27 cellular contexts compared by ENCODE assay signal in the genomic region with DNA sequence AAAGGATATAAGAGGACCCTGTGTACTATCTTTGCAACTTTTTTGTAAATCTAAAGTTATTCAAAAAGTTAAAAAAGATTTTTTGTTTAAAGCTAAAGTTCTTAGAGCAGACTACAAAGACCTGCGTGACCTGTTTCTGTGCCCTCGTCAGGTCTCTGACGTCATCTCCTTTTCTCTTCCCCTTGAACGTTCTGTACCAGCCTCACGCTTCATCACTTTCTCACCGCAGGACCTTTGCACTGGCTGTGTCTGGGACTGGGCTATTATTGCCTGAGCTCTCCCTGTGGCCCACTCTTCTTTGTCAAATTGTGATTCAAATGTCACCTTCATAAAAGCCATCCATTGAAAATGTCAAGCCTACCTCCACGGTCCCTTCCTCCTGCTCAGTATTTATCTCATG.
DNase-seq lines count a peak whose midpoint lies in the region; ATAC-seq, FAIRE-seq and TF ChIP-seq lines count a peak whose summit lies in the region.
"Had no signal": no experiment of that assay in that cellular context is flagged by ENCODE, and none has a peak within 500 bp of the region (broad histone marks: within the 10 kb centered on the region; RNA-seq: fewer than 3 reads in every experiment).

No MANE protein-coding gene starts in this region.

- 94% methylated on average over 7 of the region's 7 CpGs; no CpG with 5 or more reads in 1 of the 2 experiments for WGBS in H1 (ENCODE audit: extremely low coverage in 1 of 2, insufficient coverage in 1 of 2, insufficient read length in 1 of 2, insufficient replicate concordance in 2 of 2, low coverage in 1 of 2, low lambda C conversion rate in 2 of 2, missing lambda C conversion rate in 1 of 2), 2 experiments

- H3K27me3 ChIP-seq in H1 (replicated peaks in 1 of 4; ENCODE audit: control insufficient read depth in 3 of 4, extremely low read depth in 1 of 4, insufficient read depth in 3 of 4, low read length in 3 of 4) (no peaks in the 10 kb centered on the region), Karpas-422 (ENCODE audit: low read length) (no peaks in the 10 kb centered on the region)
- H3K27me3 ChIP-seq: BE2C, BLaER1 had no signal

- no peak for TF ChIP-seq POLR2A in H1 (IDR thresholded peaks at IDR 0.05; ENCODE audit: control extremely low read depth in 1 of 2, low read depth in 2 of 2, low read length in 2 of 2)

- no peak overlapping the region for H2BK12ac ChIP-seq in H1 (ENCODE audit: low read depth, low read length)

- H4K91ac ChIP-seq in H1 (replicated peaks; ENCODE audit: insufficient read length, low read length): no peak overlapping the region

- H3K23me2 ChIP-seq in H1 (ENCODE audit: low read depth, low read length): no peaks in the 10 kb centered on the region

- no peaks in the 10 kb centered on the region for H3K9me2 ChIP-seq in Karpas-422 (replicated peaks; ENCODE audit: insufficient read depth, low read length)

- H3K36me3 ChIP-seq in HEK293 (ENCODE audit: control insufficient read depth in 2 of 2, insufficient read depth in 1 of 2, low read length in 2 of 2) (no peaks in the 10 kb centered on the region), H1 (ENCODE audit: control insufficient read depth in 2 of 4, insufficient read depth in 4 of 4, low read length in 3 of 4) (no peaks in the 10 kb centered on the region), Karpas-422 (ENCODE audit: insufficient read depth, low read length) (no peaks in the 10 kb centered on the region)
- H3K36me3 ChIP-seq: BE2C, BLaER1 had no signal

- DNase-seq in H1 (ENCODE audit: low read depth in 1 of 2, low spot score in 2 of 2): no peak
- peak; percentile 1 for DNase-seq in type B pancreatic cell (ENCODE audit: extremely low spot score, unreplicated experiment)
- no peak for DNase-seq in Karpas-422
- DNase-seq: 8988T; ACHN; BE2C; C1 segment of cervical spinal cord; CD4-positive, alpha-beta memory T cell; CD4-positive, CD25-positive, alpha-beta regulatory T cell; CD8-positive, alpha-beta memory T cell; COR-L47; DMS 273 treated with DMSO at 0.1 percent for 48 hours; DMS153; DMS53; DMS79; DND-41; EL; GDM1 had no signal

- no peaks in the 10 kb centered on the region for H3K79me2 ChIP-seq in H1 (ENCODE audit: control insufficient read depth in 1 of 2, insufficient read depth in 2 of 2, low read length in 2 of 2)
- H3K79me2 ChIP-seq in Karpas-422 (ENCODE audit: low read length): no peaks in the 10 kb centered on the region

- POLR2A ChIA-PET in HEK293 (lab: Yijun Ruan, JAX): no interaction called here
- POLR2A ChIA-PET in H1 (lab: Charles Lee; ENCODE audit: partially characterized antibody): no interaction called here

- peaks cover 5% of the 10 kb centered on the region for H3K4me1 Mint-ChIP-seq in type B pancreatic cell (ENCODE audit: unreplicated experiment)
- H3K4me1 Mint-ChIP-seq: CD14-positive monocyte; CD4-positive, alpha-beta memory T cell; CD4-positive, CD25-positive, alpha-beta regulatory T cell; CD8-positive, alpha-beta memory T cell had no signal

- no peak for TF ChIP-seq RAD21 in H1 (IDR thresholded peaks at IDR 0.05 in 1 of 2, conservative IDR thresholded peaks at IDR 0.05 in 1 of 2; ENCODE audit: low read depth in 2 of 2, low read length in 2 of 2)

- FAIRE-seq in H1 (lab: Jason Lieb, UNC): no peak
- FAIRE-seq: A204.1, GM12878, GM12892, GM18507, GM19239 had no signal

- CTCF ChIA-PET in HEK293 (lab: Yijun Ruan, JAX) (no interaction called here), H1 (lab: Charles Lee; ENCODE audit: partially characterized antibody) (interaction anchor here (1.1 kb wide), 1 partner anchor 363 kb away, joined by 3 read pairs; no protein-coding TSS in a partner anchor)

- H2AK5ac ChIP-seq in H1 (ENCODE audit: low read depth, low read length): no peak overlapping the region

- H2BK20ac ChIP-seq in H1 (ENCODE audit: low read length): no peak overlapping the region

- H2BK5ac ChIP-seq in H1 (ENCODE audit: low read depth, low read length): no peak overlapping the region

- no peak overlapping the region for H3K27ac Mint-ChIP-seq in type B pancreatic cell
- H3K27ac Mint-ChIP-seq: CD14-positive monocyte; CD4-positive, alpha-beta memory T cell; CD4-positive, CD25-positive, alpha-beta regulatory T cell; CD8-positive, alpha-beta memory T cell had no signal

- H3K4me3 ChIP-seq in HEK293 (ENCODE audit: low read depth, low read length) (no peak overlapping the region), H1 (ENCODE audit: extremely low read depth in 1 of 4, insufficient read depth in 2 of 4, low read depth in 3 of 4, low read length in 4 of 4) (no peak overlapping the region), Karpas-422 (ENCODE audit: low read length) (no peak overlapping the region)
- H3K4me3 ChIP-seq: BLaER1, GM12878 had no signal

- no peak overlapping the region for H3K4me2 ChIP-seq in H1 (ENCODE audit: insufficient read depth in 1 of 2, low read depth in 2 of 2, low read length in 2 of 2)
- H3K4me2 ChIP-seq in Karpas-422 (ENCODE audit: low read depth, low read length, poor library complexity, severe bottlenecking): no peak overlapping the region
- H3K4me2 ChIP-seq: BLaER1 had no signal

- TF ChIP-seq CTCF in HEK293 (tag by site-specific recombination; IDR thresholded peaks at IDR 0.05) (no peak), H1 (IDR thresholded peaks at IDR 0.05; ENCODE audit: control extremely low read depth in 1 of 3, insufficient read depth in 1 of 3, low read depth in 1 of 3, low read length in 3 of 3) (no peak), type B pancreatic cell (conservative IDR thresholded peaks at IDR 0.05) (no peak)

- ATAC-seq in GM18867 (IDR thresholded peaks at IDR 0.05; ENCODE audit: unreplicated experiment): no peak
- ATAC-seq: GM12878 had no signal

- no peaks in the 10 kb centered on the region for H3K27me3 Mint-ChIP-seq in type B pancreatic cell
- H3K27me3 Mint-ChIP-seq: CD4-positive, alpha-beta memory T cell; CD4-positive, CD25-positive, alpha-beta regulatory T cell; CD8-positive, alpha-beta memory T cell had no signal

- H2BK120ac ChIP-seq in H1 (replicated peaks; ENCODE audit: low read depth, low read length): no peak overlapping the region

- H2BK15ac ChIP-seq in H1 (ENCODE audit: low read length): no peak overlapping the region

- H4K20me1 ChIP-seq in H1 (replicated peaks in 1 of 2; ENCODE audit: control insufficient read depth in 1 of 2, insufficient read depth in 2 of 2, low read length in 2 of 2) (no peaks in the 10 kb centered on the region), Karpas-422 (ENCODE audit: insufficient read depth, low read depth, low read length) (no peaks in the 10 kb centered on the region)
- H4K20me1 ChIP-seq: BLaER1 had no signal

- H2AFZ ChIP-seq in H1 (ENCODE audit: low read length) (no peak overlapping the region), Karpas-422 (ENCODE audit: low read length) (no peak overlapping the region)

- no peaks in the 10 kb centered on the region for H3K36me3 Mint-ChIP-seq in type B pancreatic cell
- H3K36me3 Mint-ChIP-seq: CD14-positive monocyte; CD4-positive, alpha-beta memory T cell; CD4-positive, CD25-positive, alpha-beta regulatory T cell; CD8-positive, alpha-beta memory T cell had no signal

- no peak overlapping the region for H4K8ac ChIP-seq in H1 (ENCODE audit: extremely low read depth, insufficient read depth, low read length)

- H3K9ac ChIP-seq in H1 (replicated peaks in 1 of 4; ENCODE audit: extremely low read depth in 1 of 4, low read depth in 3 of 4, low read length in 3 of 4): no peak overlapping the region
- H3K9ac ChIP-seq in Karpas-422 (ENCODE audit: low read length): no peak overlapping the region
- H3K9ac ChIP-seq: BLaER1 had no signal

- H3K9me3 ChIP-seq in HEK293 (ENCODE audit: control insufficient read depth, insufficient read depth, low read depth, low read length) (no peaks in the 10 kb centered on the region), H1 (ENCODE audit: insufficient read depth in 2 of 2, low read depth in 1 of 2, low read length in 1 of 2) (no peaks in the 10 kb centered on the region), Karpas-422 (ENCODE audit: low read length) (peaks cover 4% of the 10 kb centered on the region; the same call in 1 of the 2 replicates)
- H3K9me3 ChIP-seq: BE2C, BLaER1 had no signal

- H3K27ac ChIP-seq in HEK293 (ENCODE audit: extremely low read depth, low read depth, low read length) (no peak overlapping the region), H1 (ENCODE audit: low read depth, low read length) (no peak overlapping the region), Karpas-422 (ENCODE audit: low read length) (no peak overlapping the region)
- H3K27ac ChIP-seq: BLaER1 had no signal

- H3K9me3 Mint-ChIP-seq in type B pancreatic cell: no peaks in the 10 kb centered on the region

- H3K4me1 ChIP-seq in HEK293 (ENCODE audit: control insufficient read depth, insufficient read depth, low read length): no peaks in the 10 kb centered on the region
- H3K4me1 ChIP-seq in H1 (replicated peaks in 1 of 4; ENCODE audit: control insufficient read depth in 3 of 4, insufficient read depth in 4 of 4, low read length in 3 of 4): no peaks in the 10 kb centered on the region
- no peaks in the 10 kb centered on the region for H3K4me1 ChIP-seq in Karpas-422 (ENCODE audit: low read length)
- H3K4me1 ChIP-seq: BE2C, BLaER1 had no signal

- no peak overlapping the region for H3K23ac ChIP-seq in H1 (ENCODE audit: insufficient read length)

- H3K79me1 ChIP-seq in H1 (ENCODE audit: low read depth, low read length): no peaks in the 10 kb centered on the region

- H3K4me3 Mint-ChIP-seq in type B pancreatic cell: no peak overlapping the region
- H3K4me3 Mint-ChIP-seq: CD14-positive monocyte; CD4-positive, alpha-beta memory T cell; CD4-positive, CD25-positive, alpha-beta regulatory T cell; CD8-positive, alpha-beta memory T cell had no signal

- TF ChIP-seq EP300 in H1 (IDR thresholded peaks at IDR 0.05; ENCODE audit: borderline replicate concordance in 1 of 2, low read depth in 2 of 2, low read length in 2 of 2): no peak

- no peak overlapping the region for H3K4ac ChIP-seq in H1 (replicated peaks; ENCODE audit: insufficient read length, low read depth, low read length)

- H3K14ac ChIP-seq in H1 (ENCODE audit: insufficient read length): no peak overlapping the region

- H3K18ac ChIP-seq in H1 (ENCODE audit: extremely low read depth, low read length): no peak overlapping the region

- H4K5ac ChIP-seq in H1 (ENCODE audit: insufficient read length, low read depth, low read length): no peak overlapping the region

- no peak overlapping the region for H3K56ac ChIP-seq in H1 (replicated peaks; ENCODE audit: insufficient read length, low read depth, low read length)

TF ChIP-seq in HEK293, 187 proteins besides CTCF, POLR2A, EP300 and RAD21:
- peak; percentile 38; the same call in 1 of the 2 replicates for TF ChIP-seq ZNF623 (tag by site-specific recombination; IDR thresholded peaks at IDR 0.05)
- TF ChIP-seq KLF16 (tag by site-specific recombination; IDR thresholded peaks at IDR 0.05): no peak
TF ChIP-seq in HEK293: peak in this region for 1.
